In genomic region chr12:30450226-30450625, GRCh38 we compare ENCODE assay signal across 26 cellular contexts.
A peak's percentile ranks its signal among the peaks of the same experiment; 100 is the strongest.
DNase-seq lines count a peak whose midpoint lies in the region; ATAC-seq, FAIRE-seq and TF ChIP-seq lines count a peak whose summit lies in the region.
"Had no signal": no experiment of that assay in that cellular context is flagged by ENCODE, and none has a peak within 500 bp of the region (broad histone marks: within the 10 kb centered on the region; RNA-seq: fewer than 3 reads in every experiment).

No MANE protein-coding gene starts in this region.

- H3K4me1 ChIP-seq in HEK293 (ENCODE audit: control insufficient read depth, insufficient read depth, low read length) (no peaks in the 10 kb centered on the region), parathyroid adenoma (no peaks in the 10 kb centered on the region)
- H3K4me1 ChIP-seq: BE2C had no signal

- no peak for FAIRE-seq in H54 (lab: Jason Lieb, UNC)
- FAIRE-seq: A204.1, GM12878, GM12892, GM18507 had no signal

- no peak for ATAC-seq in HG03520 (IDR thresholded peaks at IDR 0.05; ENCODE audit: unreplicated experiment)
- ATAC-seq: GM12878 had no signal

- H3K27me3 ChIP-seq in parathyroid adenoma (ENCODE audit: control insufficient read depth, insufficient read depth, low read length), result no peaks in the 10 kb centered on the region
- H3K27me3 ChIP-seq: BE2C, BLaER1 had no signal

- H3K36me3 ChIP-seq in HEK293 (ENCODE audit: control insufficient read depth in 2 of 2, insufficient read depth in 1 of 2, low read length in 2 of 2) (no peaks in the 10 kb centered on the region), parathyroid adenoma (ENCODE audit: control insufficient read depth, insufficient read depth, low read length) (no peaks in the 10 kb centered on the region)
- H3K36me3 ChIP-seq: BE2C, BLaER1 had no signal

- H2AFZ ChIP-seq in parathyroid adenoma, result no peak overlapping the region

- CTCF ChIA-PET in HEK293 (lab: Yijun Ruan, JAX), result no interaction called here

- H3K79me2 ChIP-seq in parathyroid adenoma, result no peaks in the 10 kb centered on the region

- H3K27ac ChIP-seq in HEK293 (ENCODE audit: extremely low read depth, low read depth, low read length) (no peak overlapping the region), parathyroid adenoma (no peak overlapping the region)
- H3K27ac ChIP-seq: BLaER1 had no signal

- H3K4me2 ChIP-seq in parathyroid adenoma (ENCODE audit: low read length), result no peak overlapping the region
- H3K4me2 ChIP-seq: BLaER1 had no signal

- H3K4me3 ChIP-seq in HEK293 (ENCODE audit: low read depth, low read length), result no peak overlapping the region
- no peak overlapping the region for H3K4me3 ChIP-seq in cardiac fibroblast (replicated peaks in 1 of 2; ENCODE audit: low read depth in 2 of 2, low read length in 2 of 2)
- H3K4me3 ChIP-seq in fibroblast of the aortic adventitia (ENCODE audit: low read depth, low read length), result no peak overlapping the region
- H3K4me3 ChIP-seq in parathyroid adenoma (ENCODE audit: low read depth, low read length), result no peak overlapping the region
- H3K4me3 ChIP-seq: BLaER1, GM12878 had no signal

- TF ChIP-seq CTCF in HEK293 (tag by site-specific recombination; IDR thresholded peaks at IDR 0.05) (no peak), cardiac fibroblast (IDR thresholded peaks at IDR 0.05; ENCODE audit: low read depth, low read length) (no peak), fibroblast of the aortic adventitia (IDR thresholded peaks at IDR 0.05; ENCODE audit: insufficient read depth, low read length) (no peak), parathyroid adenoma (IDR thresholded peaks at IDR 0.05) (no peak)

- H3K9me3 ChIP-seq in HEK293 (ENCODE audit: control insufficient read depth, insufficient read depth, low read depth, low read length), result no peaks in the 10 kb centered on the region
- no peaks in the 10 kb centered on the region for H3K9me3 ChIP-seq in parathyroid adenoma (ENCODE audit: control insufficient read depth, low read length)
- H3K9me3 ChIP-seq: BE2C, BLaER1 had no signal

- POLR2A ChIA-PET in HEK293 (lab: Yijun Ruan, JAX), result no interaction called here

- H3K9ac ChIP-seq in parathyroid adenoma, result peak overlapping the region; percentile 10
- H3K9ac ChIP-seq: BLaER1 had no signal

- DNase-seq in cardiac fibroblast (ENCODE audit: low read depth in 2 of 2), result peak; percentile 3 to 11
- peak; percentile 5 for DNase-seq in fibroblast of the aortic adventitia (ENCODE audit: low read depth)
- DNase-seq in NCI-H1694 (lab: John Stamatoyannopoulos, UW), result no peak
- DNase-seq in NCI-H446 (lab: John Stamatoyannopoulos, UW), result no peak
- no peak for DNase-seq in H54 (ENCODE audit: insufficient read length, low spot score)
- DNase-seq: 8988T; ACHN; C1 segment of cervical spinal cord; CD4-positive, alpha-beta memory T cell; CD4-positive, CD25-positive, alpha-beta regulatory T cell; CD8-positive, alpha-beta memory T cell; COR-L47; DMS 273 treated with DMSO at 0.1 percent for 48 hours; DMS153; DMS79; DND-41; GDM1 had no signal

- no peak for TF ChIP-seq POLR2A in H54 (IDR thresholded peaks at IDR 0.05; ENCODE audit: low read depth, low read length)

TF ChIP-seq in HEK293, 187 proteins besides CTCF, POLR2A, EP300 and RAD21:
- TF ChIP-seq SETDB1 (IDR thresholded peaks at IDR 0.05; ENCODE audit: insufficient read length, low read length), result peak; percentile 92
- peak; percentile 96 for TF ChIP-seq ZNF133 (tag by site-specific recombination; IDR thresholded peaks at IDR 0.05)
- no peak for TF ChIP-seq ZNF548 (tag by site-specific recombination; IDR thresholded peaks at IDR 0.05)
- no peak for TF ChIP-seq ZNF221 (tag by site-specific recombination; IDR thresholded peaks at IDR 0.05; ENCODE audit: borderline replicate concordance)
- no peak for TF ChIP-seq ZNF223 (tag by site-specific recombination; IDR thresholded peaks at IDR 0.05)

Comparison
In these comparisons a context has a peak if more than half of its experiments do, and no peak if none do; other contexts are left out.
1. DNase-seq: peak in cardiac fibroblast (2 of 2) and fibroblast of the aortic adventitia (single experiment); none in NCI-H1694 (single experiment), NCI-H446 (0 of 2) and H54 (single experiment).